In genomic region chr1:212269306-212269705, GRCh38 we compare ENCODE assay signal across 14 cellular contexts.
"Had no signal": no experiment of that assay in that cellular context is flagged by ENCODE, and none has a peak within 500 bp of the region (broad histone marks: within the 10 kb centered on the region; RNA-seq: fewer than 3 reads in every experiment).

No MANE protein-coding gene starts in this region.

- H3K27ac Mint-ChIP-seq: activated CD4-positive, alpha-beta T cell treated with anti-CD3 and anti-CD28 coated beads, Interleukin-2, amount 10 ng/mL, durations not matched to agents 7 days and 5 days; activated T-helper 1 cell treated with anti-CD3 and anti-CD28 coated beads, Interleukin-12 subunit alpha, Interleukin-12 subunit beta, Interleukin-2, Interleukin-4 antibody, amounts not matched to agents 30 ng/mL and 10 ng/mL and 1 ng/mL, durations not matched to agents 14 hours and 24 hours and 36 hours; stimulated activated effector memory CD8-positive, alpha-beta T cell treated with anti-CD3 and anti-CD28 coated beads, Interleukin-12 subunit alpha, Interleukin-12 subunit beta, amount 100 ng/mL, for 72 hours had no signal

- H3K4me3 Mint-ChIP-seq: activated CD4-positive, alpha-beta T cell treated with anti-CD3 and anti-CD28 coated beads, Interleukin-2, amount 10 ng/mL, durations not matched to agents 7 days and 5 days; activated T-helper 1 cell treated with anti-CD3 and anti-CD28 coated beads, Interleukin-12 subunit alpha, Interleukin-12 subunit beta, Interleukin-2, Interleukin-4 antibody, amounts not matched to agents 30 ng/mL and 10 ng/mL and 1 ng/mL, durations not matched to agents 14 hours and 24 hours and 36 hours; stimulated activated effector memory CD8-positive, alpha-beta T cell treated with anti-CD3 and anti-CD28 coated beads, Interleukin-12 subunit alpha, Interleukin-12 subunit beta, amount 100 ng/mL, for 72 hours had no signal

- H3K27ac ChIP-seq: gastrocnemius medialis, heart left ventricle, thyroid gland, uterus had no signal

- H3K9me3 Mint-ChIP-seq: activated T-helper 1 cell treated with anti-CD3 and anti-CD28 coated beads, Interleukin-12 subunit alpha, Interleukin-12 subunit beta, Interleukin-2, Interleukin-4 antibody, amounts not matched to agents 30 ng/mL and 10 ng/mL and 1 ng/mL, durations not matched to agents 14 hours and 24 hours and 36 hours; naive B cell; stimulated activated effector memory CD8-positive, alpha-beta T cell treated with anti-CD3 and anti-CD28 coated beads, Interleukin-12 subunit alpha, Interleukin-12 subunit beta, amount 100 ng/mL, for 72 hours had no signal

- H3K27me3 Mint-ChIP-seq: naive B cell had no signal

- H3K36me3 Mint-ChIP-seq: naive B cell; stimulated activated effector memory CD8-positive, alpha-beta T cell treated with anti-CD3 and anti-CD28 coated beads, Interleukin-12 subunit alpha, Interleukin-12 subunit beta, amount 100 ng/mL, for 72 hours had no signal

- H3K4me1 ChIP-seq: gastrocnemius medialis, uterus had no signal

- H3K4me3 ChIP-seq: gastrocnemius medialis, heart left ventricle, lung, thyroid gland, uterus had no signal

- H3K27me3 ChIP-seq: gastrocnemius medialis, heart left ventricle, thyroid gland, uterus had no signal

- H3K36me3 ChIP-seq: gastrocnemius medialis, heart left ventricle, thyroid gland, uterus had no signal

- ATAC-seq: gastrocnemius medialis; heart left ventricle; left cardiac atrium; stimulated activated effector memory CD8-positive, alpha-beta T cell treated with anti-CD3 and anti-CD28 coated beads, Interleukin-12 subunit alpha, Interleukin-12 subunit beta, amount 100 ng/mL, for 72 hours had no signal

- H3K9me3 ChIP-seq: gastrocnemius medialis, heart left ventricle, thyroid gland, uterus had no signal

- DNase-seq: activated CD4-positive, alpha-beta T cell treated with anti-CD3 and anti-CD28 coated beads, Interleukin-2, amount 10 ng/mL, durations not matched to agents 7 days and 5 days; activated CD8-positive, alpha-beta memory T cell treated with anti-CD3 and anti-CD28 coated beads for 24 hours; activated naive CD4-positive, alpha-beta T cell treated with Interleukin-2 at 50 U/mL for 16 hours; anterior cingulate cortex; gastrocnemius medialis; heart left ventricle; left cardiac atrium; midbrain; naive B cell; thyroid gland; uterus had no signal
